ENCODE assay signal across 1 cellular context in genomic region chr3:195921334-195921771, GRCh38.
TF ChIP-seq lines count a peak whose summit lies in the region.

No MANE protein-coding gene starts in this region.

TF ChIP-seq in K562, 482 proteins besides CTCF, POLR2A, EP300 and RAD21 (continued from another document and continues in another):
- peak in 1 of 2 experiments; percentile 87; a peak in 2 of 4 replicates for TF ChIP-seq SRF (CRISPR knock-in tag; IDR thresholded peaks at IDR 0.05)
- no peak for TF ChIP-seq ZNF57 (CRISPR knock-in tag; IDR thresholded peaks at IDR 0.05)
- peak; percentile 38; the same call in 1 of the 2 replicates for TF ChIP-seq ZBTB1 (CRISPR knock-in tag; IDR thresholded peaks at IDR 0.05; ENCODE audit: borderline replicate concordance, low read depth)
- peak; percentile 67 for TF ChIP-seq L3MBTL2 (IDR thresholded peaks at IDR 0.05)
- TF ChIP-seq SMARCA4 (IDR thresholded peaks at IDR 0.05), result 0 out of 2 replicates have a peak, but pooled peaks have one; percentile 26
- TF ChIP-seq CBX1 (IDR thresholded peaks at IDR 0.05; ENCODE audit: low read depth), result no peak
- TF ChIP-seq NFE2 (IDR thresholded peaks at IDR 0.05; ENCODE audit: low read depth), result peak; percentile 88
- peak; percentile 99 for TF ChIP-seq MAFG (tag; conservative IDR thresholded peaks at IDR 0.05)
- TF ChIP-seq HDAC1 (IDR thresholded peaks at IDR 0.05), result no peak
- no peak for TF ChIP-seq WHSC1 (IDR thresholded peaks at IDR 0.05; ENCODE audit: low read length)
- peak; percentile 100 for TF ChIP-seq MAFF (IDR thresholded peaks at IDR 0.05; ENCODE audit: low read length)
- TF ChIP-seq ZNF197 (CRISPR knock-in tag; IDR thresholded peaks at IDR 0.05; ENCODE audit: low read depth), result no peak
- TF ChIP-seq NFE2L1 (tag; IDR thresholded peaks at IDR 0.05; ENCODE audit: borderline replicate concordance, low read depth), result peak; percentile 55; the same call in 1 of the 2 replicates
- TF ChIP-seq ZNF316 (IDR thresholded peaks at IDR 0.05), result peak; percentile 100
- TF ChIP-seq, protein P1, sequence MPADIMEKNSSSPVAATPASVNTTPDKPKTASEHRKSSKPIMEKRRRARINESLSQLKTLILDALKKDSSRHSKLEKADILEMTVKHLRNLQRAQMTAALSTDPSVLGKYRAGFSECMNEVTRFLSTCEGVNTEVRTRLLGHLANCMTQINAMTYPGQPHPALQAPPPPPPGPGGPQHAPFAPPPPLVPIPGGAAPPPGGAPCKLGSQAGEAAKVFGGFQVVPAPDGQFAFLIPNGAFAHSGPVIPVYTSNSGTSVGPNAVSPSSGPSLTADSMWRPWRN (IDR thresholded peaks at IDR 0.05; ENCODE audit: low read depth), result no peak
- TF ChIP-seq ZC3H11A (IDR thresholded peaks at IDR 0.05; ENCODE audit: low read depth, low read length), result no peak
- no peak for TF ChIP-seq CC2D1A (IDR thresholded peaks at IDR 0.05)
- TF ChIP-seq C11orf30 (IDR thresholded peaks at IDR 0.05; ENCODE audit: low read depth), result peak; percentile 100
- no peak for TF ChIP-seq ASH1L (IDR thresholded peaks at IDR 0.05; ENCODE audit: borderline replicate concordance, low read depth, partially characterized antibody)
- TF ChIP-seq ZNF431 (CRISPR knock-in tag; IDR thresholded peaks at IDR 0.05), result no peak
- peak; percentile 37; the same call in 1 of the 2 replicates for TF ChIP-seq JUN (IDR thresholded peaks at IDR 0.05; ENCODE audit: borderline replicate concordance, low read depth, low read length)
- no peak for TF ChIP-seq JUN (CRISPR knock-in tag; IDR thresholded peaks at IDR 0.05; ENCODE audit: borderline replicate concordance)
- no peak for TF ChIP-seq RUNX1 (IDR thresholded peaks at IDR 0.05; ENCODE audit: low read depth)
- no peak for TF ChIP-seq FOXP4 (CRISPR knock-in tag; IDR thresholded peaks at IDR 0.05; ENCODE audit: borderline replicate concordance)
- TF ChIP-seq CHD7 (IDR thresholded peaks at IDR 0.05; ENCODE audit: low read depth, low read length), result no peak
- TF ChIP-seq, protein P2, sequence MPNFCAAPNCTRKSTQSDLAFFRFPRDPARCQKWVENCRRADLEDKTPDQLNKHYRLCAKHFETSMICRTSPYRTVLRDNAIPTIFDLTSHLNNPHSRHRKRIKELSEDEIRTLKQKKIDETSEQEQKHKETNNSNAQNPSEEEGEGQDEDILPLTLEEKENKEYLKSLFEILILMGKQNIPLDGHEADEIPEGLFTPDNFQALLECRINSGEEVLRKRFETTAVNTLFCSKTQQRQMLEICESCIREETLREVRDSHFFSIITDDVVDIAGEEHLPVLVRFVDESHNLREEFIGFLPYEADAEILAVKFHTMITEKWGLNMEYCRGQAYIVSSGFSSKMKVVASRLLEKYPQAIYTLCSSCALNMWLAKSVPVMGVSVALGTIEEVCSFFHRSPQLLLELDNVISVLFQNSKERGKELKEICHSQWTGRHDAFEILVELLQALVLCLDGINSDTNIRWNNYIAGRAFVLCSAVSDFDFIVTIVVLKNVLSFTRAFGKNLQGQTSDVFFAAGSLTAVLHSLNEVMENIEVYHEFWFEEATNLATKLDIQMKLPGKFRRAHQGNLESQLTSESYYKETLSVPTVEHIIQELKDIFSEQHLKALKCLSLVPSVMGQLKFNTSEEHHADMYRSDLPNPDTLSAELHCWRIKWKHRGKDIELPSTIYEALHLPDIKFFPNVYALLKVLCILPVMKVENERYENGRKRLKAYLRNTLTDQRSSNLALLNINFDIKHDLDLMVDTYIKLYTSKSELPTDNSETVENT (CRISPR knock-in tag; IDR thresholded peaks at IDR 0.05), result no peak
- TF ChIP-seq JUND (IDR thresholded peaks at IDR 0.05; ENCODE audit: borderline replicate concordance, low read depth, low read length), result peak; percentile 84
- TF ChIP-seq JUND (tag; IDR thresholded peaks at IDR 0.05; ENCODE audit: borderline replicate concordance, low read depth, low read length), result peak; percentile 78; the same call in 1 of the 3 replicates
- TF ChIP-seq DPF2 (IDR thresholded peaks at IDR 0.05), result peak; percentile 42; the same call in 1 of the 2 replicates
- TF ChIP-seq SAFB2 (IDR thresholded peaks at IDR 0.05; ENCODE audit: borderline replicate concordance, low read depth, low read length, severe bottlenecking), result no peak
- peak; percentile 78 for TF ChIP-seq FOSL1 (tag; conservative IDR thresholded peaks at IDR 0.05)
- no peak for TF ChIP-seq TCF3 (CRISPR knock-in tag; IDR thresholded peaks at IDR 0.05)
